In genomic region chr14:33676135-33676566, GRCh38 we compare ENCODE assay signal across 9 cellular contexts.
DNase-seq lines count a peak whose midpoint lies in the region; ATAC-seq, FAIRE-seq and TF ChIP-seq lines count a peak whose summit lies in the region.
"Had no signal": no experiment of that assay in that cellular context is flagged by ENCODE, and none has a peak within 500 bp of the region (broad histone marks: within the 10 kb centered on the region; RNA-seq: fewer than 3 reads in every experiment).

No MANE protein-coding gene starts in this region.

- TF ChIP-seq POLR2A in GM12891 (IDR thresholded peaks at IDR 0.05; ENCODE audit: low read depth, low read length) = no peak

- no peak for FAIRE-seq in GM12891 (lab: Jason Lieb, UNC)
- FAIRE-seq: G401.6 had no signal

- DNase-seq in SIG-M5 treated with dmso at 0.1 percent for 504 hours (lab: John Stamatoyannopoulos, UW; ENCODE audit: unreplicated experiment) (peak; percentile 27), SIG-M5 (lab: John Stamatoyannopoulos, UW) (no peak), NCI-H1436 (lab: John Stamatoyannopoulos, UW) (peak; percentile 66), anterior cingulate cortex (lab: John Stamatoyannopoulos, UW) (peak in 47 of 58 donors; percentile 8 to 70 (median 40)), iPS-NIHi7 (ENCODE audit: extremely low spot score) (peak; percentile 88), GM12891 (ENCODE audit: insufficient read length, low spot score) (no peak)

- ATAC-seq in HG02970 (IDR thresholded peaks at IDR 0.05; ENCODE audit: low FRiP score, unreplicated experiment) = no peak
- no peak for ATAC-seq in HG03439 (IDR thresholded peaks at IDR 0.05; ENCODE audit: unreplicated experiment)

TF ChIP-seq in GM12891, 5 proteins besides CTCF, POLR2A, EP300 and RAD21:
- no peak for TF ChIP-seq PAX5 (IDR thresholded peaks at IDR 0.05; ENCODE audit: insufficient read depth, low read length, severe bottlenecking)
- no peak for TF ChIP-seq POU2F2 (IDR thresholded peaks at IDR 0.05; ENCODE audit: low read depth, low read length)
- TF ChIP-seq SPI1 (IDR thresholded peaks at IDR 0.05; ENCODE audit: low read depth, low read length) = no peak
- no peak for TF ChIP-seq POLR2AphosphoS5 (IDR thresholded peaks at IDR 0.05; ENCODE audit: low read depth, low read length)
- no peak for TF ChIP-seq TAF1 (IDR thresholded peaks at IDR 0.05; ENCODE audit: low read depth, low read length)

Comparison
In these comparisons a context has a peak if more than half of its experiments do, and no peak if none do; other contexts are left out.
1. DNase-seq: peak in SIG-M5 treated with dmso at 0.1 percent for 504 hours (single experiment), NCI-H1436 (single experiment), anterior cingulate cortex (47 of 58) and iPS-NIHi7 (single experiment); none in SIG-M5 (single experiment) and GM12891 (single experiment).